ENCODE assay signal across 11 cellular contexts in genomic region chr14:34711169-34711568, GRCh38. TPM values are rescaled to one million over a fixed set of nuclear protein-coding genes. Genes with fewer than 3 reads are reported as not detected.
DNase-seq lines count a peak whose midpoint lies in the region; ATAC-seq and TF ChIP-seq lines count a peak whose summit lies in the region.
"Had no signal": no experiment of that assay in that cellular context is flagged by ENCODE, and none has a peak within 500 bp of the region (broad histone marks: within the 10 kb centered on the region; RNA-seq: fewer than 3 reads in every experiment).

No MANE protein-coding gene starts in this region.

- H3K36me3 ChIP-seq in IMR-90 (ENCODE audit: control insufficient read depth, insufficient read depth, low read length) (peaks cover 7% of the 10 kb centered on the region), muscle layer of duodenum (ENCODE audit: control insufficient read depth in 1 of 2, insufficient read depth in 2 of 2, low read length in 2 of 2) (peaks cover 8 to 17% of the 10 kb centered on the region in 2 donors)
- H3K36me3 ChIP-seq: neutrophil had no signal

- no peak overlapping the region for H3K9ac ChIP-seq in IMR-90 (ENCODE audit: low read depth, low read length)

- POLR2A ChIA-PET in IMR-90 (lab: Charles Lee; ENCODE audit: unreplicated experiment) = interaction anchor here (1.4 kb wide), 1 partner anchor 11 kb away, joined by 7 read pairs; no protein-coding TSS in a partner anchor

- DNase-seq in DMS153 treated with DMSO at 0.1 percent for 48 hours (lab: John Stamatoyannopoulos, UW; ENCODE audit: unreplicated experiment) (peak; percentile 11), DMS153 (lab: John Stamatoyannopoulos, UW) (no peak), IMR-90 (peak; percentile 94), astrocyte of the cerebellum (ENCODE audit: low read depth) (peak; percentile 48), activated gamma-delta T cell (lab: John Stamatoyannopoulos, UW) (no peak)
- DNase-seq in activated CD4-positive, CD25-positive, alpha-beta regulatory T cell treated with anti-CD3 and anti-CD28 coated beads, Interleukin-2, amount 50 U/mL, for 72 hours = no peak
- DNase-seq: activated B cell treated with CpG ODN at 0.5 μM for 24 hours had no signal

- ATAC-seq in IMR-90 (ENCODE audit: low read depth) = peak; percentile 59
- ATAC-seq in GM21447 (IDR thresholded peaks at IDR 0.05; ENCODE audit: unreplicated experiment) = no peak

- H4K5ac ChIP-seq in IMR-90 (ENCODE audit: low read depth, low read length) = no peak overlapping the region

- no peak for TF ChIP-seq RAD21 in IMR-90 (IDR thresholded peaks at IDR 0.05; ENCODE audit: low read length)

- H2BK15ac ChIP-seq in IMR-90 (ENCODE audit: low read depth, low read length) = no peak overlapping the region

- no peak overlapping the region for H2BK20ac ChIP-seq in IMR-90 (ENCODE audit: low read depth, low read length)

- intact Hi-C loops in IMR-90 (cut with micrococcal nuclease) = no loop called here

- no CpG with 5 or more reads among the region's 3 CpGs for WGBS in IMR-90 (ENCODE audit: extremely low coverage in 2 of 2, insufficient read length in 1 of 2), 2 experiments

- H2BK5ac ChIP-seq in IMR-90 (ENCODE audit: low read depth, low read length, poor library complexity, severe bottlenecking) = peak overlapping the region; percentile 95

- H3K27me3 ChIP-seq in IMR-90 (ENCODE audit: control insufficient read depth, insufficient read depth, low read length) (no peaks in the 10 kb centered on the region), muscle layer of duodenum (ENCODE audit: low read depth, low read length) (no peaks in the 10 kb centered on the region)

- H2AK5ac ChIP-seq in IMR-90 (ENCODE audit: low read depth, low read length) = no peak overlapping the region

- in situ Hi-C loops in IMR-90 (cut with MboI; ENCODE audit: low sequenced_read_pairs) = no loop called here
- in situ Hi-C loops in astrocyte of the cerebellum (cut with HindIII; ENCODE audit: low sequenced_read_pairs) = no loop called here

- no peak overlapping the region for H3K18ac ChIP-seq in IMR-90 (ENCODE audit: low read depth, low read length)

- peaks cover 6% of the 10 kb centered on the region for H3K4me1 ChIP-seq in IMR-90 (ENCODE audit: control insufficient read depth, insufficient read depth, low read length)
- H3K4me1 ChIP-seq in muscle layer of duodenum (ENCODE audit: control insufficient read depth in 1 of 2, insufficient read depth in 2 of 2, low read length in 2 of 2) = peaks cover 4 to 37% of the 10 kb centered on the region in 2 donors

- no TSS peak for BruUV-seq in IMR-90 (replicated peaks; lab: Mats Ljungman, UMichigan)

- H3K27ac ChIP-seq in IMR-90 (ENCODE audit: insufficient read depth, low read length) (peak overlapping the region; percentile 45; the same call in 1 of the 2 replicates), muscle layer of duodenum (ENCODE audit: low read length) (peak overlapping the region; percentile 91)
- H3K27ac ChIP-seq: 22Rv1, neutrophil had no signal

- TF ChIP-seq POLR2A in IMR-90 (IDR thresholded peaks at IDR 0.05; ENCODE audit: low read depth, low read length) = 0 out of 2 replicates have a peak, but pooled peaks have one; percentile 40

- H4K20me1 ChIP-seq in IMR-90 (ENCODE audit: insufficient read depth, low read length) = 0 out of 2 replicates have a peak, but pooled peaks cover 7% of the 10 kb centered on the region

- H3K79me1 ChIP-seq in IMR-90 (ENCODE audit: low read depth in 1 of 2, low read length in 2 of 2) = peaks cover 10 to 33% of the 10 kb centered on the region in 2 experiments; a peak in 3 of 4 replicates

- TF ChIP-seq CTCF in IMR-90 (conservative IDR thresholded peaks at IDR 0.05; ENCODE audit: low read depth, low read length) = no peak
- TF ChIP-seq CTCF in astrocyte of the cerebellum (IDR thresholded peaks at IDR 0.05; ENCODE audit: low read depth, low read length, missing control alignments) = no peak

- no peak overlapping the region for H3K23ac ChIP-seq in IMR-90 (ENCODE audit: low read depth, low read length)

- no peak overlapping the region for H3K14ac ChIP-seq in IMR-90 (replicated peaks; ENCODE audit: low read depth, low read length)

- peaks cover 3% of the 10 kb centered on the region; the same call in 1 of the 2 replicates for H3K9me1 ChIP-seq in IMR-90 (ENCODE audit: insufficient read depth, low read length)

- no peak overlapping the region for H3K56ac ChIP-seq in IMR-90 (ENCODE audit: extremely low read depth, insufficient read depth, low read length)

- CTCF ChIA-PET in IMR-90 (lab: Yijun Ruan, JAX) = interaction anchor here (0.6 to 3.5 kb wide), 4 partner anchors 11 to 115 kb away, joined by 3 to 11 read pairs (median 6); no protein-coding TSS in a partner anchor

- dilution Hi-C loops in IMR-90 (cut with HindIII; ENCODE audit: low sequenced_read_pairs, unreplicated experiment) = no loop called here

- H2BK120ac ChIP-seq in IMR-90 (ENCODE audit: low read depth, low read length) = no peak overlapping the region

- no peak overlapping the region for H4K8ac ChIP-seq in IMR-90 (ENCODE audit: low read depth in 2 of 2, low read length in 2 of 2)

- H3K4me3 ChIP-seq in IMR-90 (ENCODE audit: insufficient read depth, low read depth, low read length) (no peak overlapping the region), astrocyte of the cerebellum (ENCODE audit: low read depth, low read length) (no peak overlapping the region), muscle layer of duodenum (ENCODE audit: low read depth in 1 of 2, low read length in 2 of 2) (peak overlapping the region in 1 of 2 donors; percentile 37)

- H4K91ac ChIP-seq in IMR-90 (ENCODE audit: insufficient read depth, low read depth, low read length) = no peak overlapping the region

- H3K9me3 ChIP-seq in IMR-90 (ENCODE audit: control insufficient read depth, insufficient read depth, low read length) (no peaks in the 10 kb centered on the region), muscle layer of duodenum (ENCODE audit: control insufficient read depth in 1 of 2, low read length in 2 of 2) (no peaks in the 10 kb centered on the region)
- H3K9me3 ChIP-seq: neutrophil had no signal

- no peak overlapping the region for H2AFZ ChIP-seq in IMR-90 (replicated peaks; ENCODE audit: low read length, poor library complexity)

- no peak overlapping the region for H3K4ac ChIP-seq in IMR-90 (ENCODE audit: low read depth, low read length)

- no peak overlapping the region for H2AK9ac ChIP-seq in IMR-90 (replicated peaks; ENCODE audit: low read depth, low read length, poor library complexity)

- H3K4me2 ChIP-seq in IMR-90 (ENCODE audit: low read depth, low read length) = peak overlapping the region; percentile 37

TF ChIP-seq in IMR-90, 13 proteins besides CTCF, POLR2A, EP300 and RAD21:
- no peak for TF ChIP-seq MAZ (IDR thresholded peaks at IDR 0.05; ENCODE audit: borderline replicate concordance, low read depth, low read length)
- TF ChIP-seq NFE2L2 (IDR thresholded peaks at IDR 0.05; ENCODE audit: low read depth, low read length) = no peak
- no peak for TF ChIP-seq SMC3 (IDR thresholded peaks at IDR 0.05; ENCODE audit: low read depth, low read length)
- no peak for TF ChIP-seq ELK1 (IDR thresholded peaks at IDR 0.05; ENCODE audit: borderline replicate concordance, low read depth, low read length)
- TF ChIP-seq BHLHE40 (IDR thresholded peaks at IDR 0.05; ENCODE audit: low read depth, low read length) = 0 out of 2 replicates have a peak, but pooled peaks have one; percentile 16
- no peak for TF ChIP-seq FOS (IDR thresholded peaks at IDR 0.05; ENCODE audit: low read depth, low read length)
- TF ChIP-seq MXI1 (IDR thresholded peaks at IDR 0.05; ENCODE audit: borderline replicate concordance, low read depth, low read length) = peak; percentile 76; the same call in 1 of the 2 replicates
- TF ChIP-seq RFX5 (IDR thresholded peaks at IDR 0.05; ENCODE audit: low read depth, low read length) = no peak
- TF ChIP-seq RCOR1 (IDR thresholded peaks at IDR 0.05; ENCODE audit: insufficient replicate concordance, low read length) = no peak
- no peak for TF ChIP-seq USF2 (IDR thresholded peaks at IDR 0.05; ENCODE audit: low read depth, low read length)
- no peak for TF ChIP-seq CEBPB (IDR thresholded peaks at IDR 0.05; ENCODE audit: low read depth, low read length)
- no peak for TF ChIP-seq CHD1 (IDR thresholded peaks at IDR 0.05; ENCODE audit: low read depth, low read length)

RNA-seq across cellular contexts. Expression of gene CFL2, which starts 3.2 kb away (rescaled TPM):
- total RNA-seq in IMR-90 (2012; rRNA removed) = 151 and 187 TPM in 2 replicates
- 75.1 and 106 TPM in 2 replicates for polyA plus RNA-seq in IMR-90 (2012; rRNA removed)
- polyA plus RNA-seq in IMR-90 (2012; cell fraction: cytosol; rRNA removed) = 12.7 and 19.1 TPM in 2 replicates
- polyA plus RNA-seq in IMR-90 (2012; cell fraction: nucleus; rRNA removed; ENCODE audit: low replicate concordance) = 2.4 and 28.7 TPM in 2 replicates

Comparison
In these comparisons a context has a peak if more than half of its experiments do, and no peak if none do; other contexts are left out.
1. DNase-seq: peak in DMS153 treated with DMSO at 0.1 percent for 48 hours (single experiment), IMR-90 (single experiment) and astrocyte of the cerebellum (single experiment); none in DMS153 (single experiment), activated CD4-positive, CD25-positive, alpha-beta regulatory T cell treated with anti-CD3 and anti-CD28 coated beads, Interleukin-2, amount 50 U/mL, for 72 hours (single experiment) and activated gamma-delta T cell (single experiment).